Comparison of ENCODE assay signal across 8 cellular contexts in the genomic region with DNA sequence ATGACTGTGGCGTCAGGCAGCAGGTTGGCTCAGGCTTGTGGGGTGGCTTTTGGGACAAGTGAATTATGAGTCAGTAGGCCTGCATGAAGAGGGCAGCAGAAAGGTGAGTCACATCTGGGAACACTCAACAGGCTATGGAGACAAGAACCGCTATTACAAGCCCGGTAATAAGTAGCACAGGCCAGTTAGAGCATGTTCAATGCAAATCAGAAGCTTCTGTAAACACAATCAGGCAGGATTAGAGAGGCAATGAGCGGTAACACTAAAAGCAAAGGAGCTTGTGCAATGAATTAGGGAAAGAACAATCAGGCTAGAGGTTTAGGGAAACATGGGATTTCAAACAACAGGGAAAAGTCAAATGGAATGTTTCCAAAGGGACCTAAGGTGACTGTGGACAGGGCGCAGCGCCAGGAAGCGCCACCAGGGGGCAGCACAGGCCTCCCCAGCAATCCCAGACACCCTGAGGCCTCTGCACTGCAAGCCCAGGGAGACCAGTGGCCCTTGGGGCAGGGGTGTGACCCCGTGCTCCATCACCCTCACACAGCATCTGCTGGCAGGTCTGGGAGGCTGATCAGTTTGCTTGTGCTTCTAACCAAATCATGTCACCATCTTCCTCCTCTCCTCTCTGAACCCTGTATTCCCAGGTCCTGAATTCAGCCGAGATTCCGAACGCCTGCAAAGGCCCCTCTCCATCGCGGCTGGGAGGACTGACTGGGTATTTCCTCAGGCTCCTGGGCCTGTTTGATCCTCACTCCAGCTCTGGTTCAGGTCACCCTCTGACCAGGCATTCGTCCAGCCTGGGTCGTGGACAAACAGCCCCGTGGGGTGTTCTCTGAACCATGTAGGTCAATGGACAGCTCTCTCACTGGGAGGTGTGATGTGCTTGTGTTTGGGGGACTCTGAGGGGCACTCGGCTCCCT. TPM values are rescaled to one million over a fixed set of nuclear protein-coding genes. Genes with fewer than 3 reads are reported as not detected.
DNase-seq lines count a peak whose midpoint lies in the region; ATAC-seq and TF ChIP-seq lines count a peak whose summit lies in the region.

No MANE protein-coding gene starts in this region.

- TF ChIP-seq CTCF in AG04450 (IDR thresholded peaks at IDR 0.05; ENCODE audit: low read depth, low read length): peak; percentile 97

- no peaks in the 10 kb centered on the region for H3K9me3 Mint-ChIP-seq in activated CD4-positive, alpha-beta memory T cell treated with anti-CD3 and anti-CD28 coated beads for 36 hours
- H3K9me3 Mint-ChIP-seq in effector memory CD8-positive, alpha-beta T cell: no peaks in the 10 kb centered on the region
- H3K9me3 Mint-ChIP-seq in memory B cell: no peaks in the 10 kb centered on the region

- DNase-seq in AG04450 (ENCODE audit: low read depth, low spot score) (peak; percentile 30), NCI-H526 treated with DMSO at 0.1 percent for 48 hours (lab: John Stamatoyannopoulos, UW) (peak; percentile 97), memory B cell (ENCODE audit: low spot score in 2 of 2) (peak; percentile 46 to 54)
- peak; percentile 73 for DNase-seq in activated CD4-positive, alpha-beta memory T cell treated with anti-CD3 and anti-CD28 coated beads for 36 hours
- DNase-seq in effector memory CD8-positive, alpha-beta T cell: peak; percentile 42 to 52 (median 46)
- DNase-seq in stimulated activated CD8-positive, alpha-beta memory T cell treated with anti-CD3 and anti-CD28 coated beads, Interleukin-2, amount 100 ng/mL, for 1 hour (ENCODE audit: low read depth in 2 of 2): peak; percentile 8 to 19

- H3K27me3 Mint-ChIP-seq in activated CD4-positive, alpha-beta memory T cell treated with anti-CD3 and anti-CD28 coated beads for 36 hours: no peaks in the 10 kb centered on the region
- H3K27me3 Mint-ChIP-seq in effector memory CD8-positive, alpha-beta T cell: no peaks in the 10 kb centered on the region
- H3K27me3 Mint-ChIP-seq in memory B cell: no peaks in the 10 kb centered on the region

- no peak overlapping the region for H3K4me3 ChIP-seq in AG04450 (ENCODE audit: low read depth, low read length)

- no peaks in the 10 kb centered on the region for H3K9me3 ChIP-seq in AG04450 (ENCODE audit: control insufficient read depth, insufficient read depth, low read length)

- no peak overlapping the region for H3K27ac Mint-ChIP-seq in activated CD4-positive, alpha-beta memory T cell treated with anti-CD3 and anti-CD28 coated beads for 36 hours
- H3K27ac Mint-ChIP-seq in effector memory CD8-positive, alpha-beta T cell: no peak overlapping the region
- H3K27ac Mint-ChIP-seq in memory B cell: no peak overlapping the region

- intact Hi-C loops in activated CD4-positive, alpha-beta memory T cell treated with anti-CD3 and anti-CD28 coated beads for 36 hours (cut with micrococcal nuclease): loop anchor here (1.0 to 10.0 kb wide), 3 partner anchors 34 to 716 kb away; no protein-coding TSS in a partner anchor

- peaks cover 2% of the 10 kb centered on the region for H3K27me3 ChIP-seq in AG04450 (ENCODE audit: control insufficient read depth, insufficient read depth, low read length)

- ATAC-seq in GM18858 (IDR thresholded peaks at IDR 0.05; ENCODE audit: unreplicated experiment): peak; percentile 51
- ATAC-seq in HG03175 (IDR thresholded peaks at IDR 0.05; ENCODE audit: unreplicated experiment): peak; percentile 65
- peak; percentile 77 for ATAC-seq in effector memory CD8-positive, alpha-beta T cell (replicated peaks)
- peak; percentile 72 for ATAC-seq in memory B cell (ENCODE audit: low read depth)

- CTCF ChIA-PET in AG04450 (lab: Charles Lee): interaction anchor here (0.5 to 6.8 kb wide), 28 partner anchors 9 to 1547 kb away, joined by 3 to 105 read pairs (median 4); a partner anchor contains a TSS
- CTCF ChIA-PET in activated CD4-positive, alpha-beta memory T cell treated with anti-CD3 and anti-CD28 coated beads for 36 hours (lab: Charles Lee): interaction anchor here (0.6 to 8.5 kb wide), 25 partner anchors 10 to 1636 kb away, joined by 3 to 103 read pairs (median 3); a partner anchor contains a TSS

- H3K27ac ChIP-seq in AG04450 (ENCODE audit: low read depth, low read length): no peak overlapping the region

- peaks cover 7% of the 10 kb centered on the region for H3K4me1 Mint-ChIP-seq in activated CD4-positive, alpha-beta memory T cell treated with anti-CD3 and anti-CD28 coated beads for 36 hours (ENCODE audit: low read depth)
- peaks cover 0 to 18% of the 10 kb centered on the region in 2 donors for H3K4me1 Mint-ChIP-seq in effector memory CD8-positive, alpha-beta T cell (ENCODE audit: low read depth in 2 of 2)
- H3K4me1 Mint-ChIP-seq in memory B cell: no peaks in the 10 kb centered on the region

- POLR2A ChIA-PET in AG04450 (lab: Yijun Ruan, JAX): no interaction called here
- POLR2A ChIA-PET in activated CD4-positive, alpha-beta memory T cell treated with anti-CD3 and anti-CD28 coated beads for 36 hours (lab: Charles Lee): no interaction called here

- no peaks in the 10 kb centered on the region for H3K36me3 Mint-ChIP-seq in activated CD4-positive, alpha-beta memory T cell treated with anti-CD3 and anti-CD28 coated beads for 36 hours
- H3K36me3 Mint-ChIP-seq in effector memory CD8-positive, alpha-beta T cell (ENCODE audit: insufficient read depth): peaks cover 3% of the 10 kb centered on the region
- no peaks in the 10 kb centered on the region for H3K36me3 Mint-ChIP-seq in memory B cell

- H3K4me3 Mint-ChIP-seq in activated CD4-positive, alpha-beta memory T cell treated with anti-CD3 and anti-CD28 coated beads for 36 hours: no peak overlapping the region
- no peak overlapping the region for H3K4me3 Mint-ChIP-seq in effector memory CD8-positive, alpha-beta T cell
- H3K4me3 Mint-ChIP-seq in memory B cell: no peak overlapping the region

RNA-seq across cellular contexts. Expression of a gene that starts 50.0 kb away (rescaled TPM):
- polyA plus RNA-seq in AG04450 (2011; rRNA removed): 136 and 215 TPM in 2 replicates
- polyA minus RNA-seq in AG04450 (2011; rRNA and poly(A)+ RNA removed): 125 and 134 TPM in 2 replicates
- 100 to 1,000 TPM; 132 to 134 TPM for total RNA-seq in activated CD4-positive, alpha-beta memory T cell treated with anti-CD3 and anti-CD28 coated beads for 36 hours

Comparison
In these comparisons a context has a peak if more than half of its experiments do, and no peak if none do; other contexts are left out.
1. DNase-seq: peak in every context shown above with its lines; median percentile 97 in NCI-H526 treated with DMSO at 0.1 percent for 48 hours; 73 in activated CD4-positive, alpha-beta memory T cell treated with anti-CD3 and anti-CD28 coated beads for 36 hours; 50 in memory B cell; 46 in effector memory CD8-positive, alpha-beta T cell; 30 in AG04450; 14 in stimulated activated CD8-positive, alpha-beta memory T cell treated with anti-CD3 and anti-CD28 coated beads, Interleukin-2, amount 100 ng/mL, for 1 hour.